Comparison of ENCODE assay signal across 9 cellular contexts in genomic region chr19:46115396-46116109, GRCh38. TPM values are rescaled to one million over a fixed set of nuclear protein-coding genes. Genes with fewer than 3 reads are reported as not detected.
DNase-seq lines count a peak whose midpoint lies in the region; ATAC-seq and TF ChIP-seq lines count a peak whose summit lies in the region.
"Had no signal": no experiment of that assay in that cellular context is flagged by ENCODE, and none has a peak within 500 bp of the region (broad histone marks: within the 10 kb centered on the region; RNA-seq: fewer than 3 reads in every experiment).

No MANE protein-coding gene starts in this region.

- peaks cover 30 to 39% of the 10 kb centered on the region in 2 donors for H3K27me3 Mint-ChIP-seq in natural killer cell treated with Interleukin-12 subunit alpha and Interleukin-12 subunit beta and Interleukin-15 and Interleukin-18, amount 100 ng/mL, for 72 hours
- peaks cover 19 to 46% of the 10 kb centered on the region in 2 donors for H3K27me3 Mint-ChIP-seq in natural killer cell (ENCODE audit: low read depth in 2 of 2)
- peaks cover 34 to 48% of the 10 kb centered on the region in 2 donors for H3K27me3 Mint-ChIP-seq in stimulated activated naive B cell treated with anti-CD40 and anti-IgM and Interleukin-4, amounts not matched to agents 10 μg/mL and 1 μg/mL and 100 μg/mL, for 72 hours

- ATAC-seq in natural killer cell treated with Interleukin-12 subunit alpha and Interleukin-12 subunit beta and Interleukin-15 and Interleukin-18, amount 100 ng/mL, for 72 hours = peak; percentile 52 to 61
- no peak for ATAC-seq in natural killer cell
- ATAC-seq in SK-N-SH treated with all-trans-retinoic acid at 6 μM for 48 hours = peak; percentile 94
- ATAC-seq in stimulated activated naive B cell treated with anti-CD40 and anti-IgM and Interleukin-4, amounts not matched to agents 10 μg/mL and 1 μg/mL and 100 μg/mL, for 72 hours (replicated peaks) = peak; percentile 97 to 99
- no peak for ATAC-seq in HG03039 (IDR thresholded peaks at IDR 0.05; ENCODE audit: unreplicated experiment)

- H3K4me1 Mint-ChIP-seq in natural killer cell treated with Interleukin-12 subunit alpha and Interleukin-12 subunit beta and Interleukin-15 and Interleukin-18, amount 100 ng/mL, for 72 hours (ENCODE audit: low read depth in 2 of 2) = no peaks in the 10 kb centered on the region
- H3K4me1 Mint-ChIP-seq in natural killer cell = no peaks in the 10 kb centered on the region
- H3K4me1 Mint-ChIP-seq in stimulated activated naive B cell treated with anti-CD40 and anti-IgM and Interleukin-4, amounts not matched to agents 10 μg/mL and 1 μg/mL and 100 μg/mL, for 72 hours = peaks cover 4 to 10% of the 10 kb centered on the region in 2 donors
- H3K4me1 Mint-ChIP-seq: neural crest cell had no signal

- H3K27ac ChIP-seq in OCI-LY7 (ENCODE audit: low read depth, low read length, poor library complexity, severe bottlenecking) = no peak overlapping the region

- intact Hi-C loops in natural killer cell (cut with micrococcal nuclease) = no loop called here
- intact Hi-C loops in OCI-LY7 (cut with micrococcal nuclease; ENCODE audit: unreplicated experiment) = no loop called here

- no peaks in the 10 kb centered on the region for H3K79me2 ChIP-seq in OCI-LY7 (ENCODE audit: insufficient read depth, low read depth, low read length)

- H3K27ac Mint-ChIP-seq in natural killer cell treated with Interleukin-12 subunit alpha and Interleukin-12 subunit beta and Interleukin-15 and Interleukin-18, amount 100 ng/mL, for 72 hours = no peak overlapping the region
- no peak overlapping the region for H3K27ac Mint-ChIP-seq in natural killer cell
- H3K27ac Mint-ChIP-seq in stimulated activated naive B cell treated with anti-CD40 and anti-IgM and Interleukin-4, amounts not matched to agents 10 μg/mL and 1 μg/mL and 100 μg/mL, for 72 hours = peak overlapping the region; percentile 1

- no peak overlapping the region for H3K4me3 Mint-ChIP-seq in natural killer cell treated with Interleukin-12 subunit alpha and Interleukin-12 subunit beta and Interleukin-15 and Interleukin-18, amount 100 ng/mL, for 72 hours
- H3K4me3 Mint-ChIP-seq in natural killer cell = no peak overlapping the region
- H3K4me3 Mint-ChIP-seq in stimulated activated naive B cell treated with anti-CD40 and anti-IgM and Interleukin-4, amounts not matched to agents 10 μg/mL and 1 μg/mL and 100 μg/mL, for 72 hours = no peak overlapping the region
- H3K4me3 Mint-ChIP-seq: neural crest cell had no signal

- no peak for DNase-seq in natural killer cell treated with Interleukin-12 subunit alpha and Interleukin-12 subunit beta and Interleukin-15 and Interleukin-18, amount 100 ng/mL, for 72 hours (ENCODE audit: low spot score)
- DNase-seq in natural killer cell (no peak), fibroblast of the aortic adventitia (ENCODE audit: low read depth) (peak; percentile 61), OCI-LY7 (ENCODE audit: low spot score) (no peak), G401 (ENCODE audit: low spot score) (no peak)
- DNase-seq in stimulated activated naive B cell treated with anti-CD40 and anti-IgM and Interleukin-4, amounts not matched to agents 10 μg/mL and 1 μg/mL and 100 μg/mL, for 72 hours = peak; percentile 15

- no TSS peak for BruUV-seq in OCI-LY7 (replicated peaks; lab: Mats Ljungman, UMichigan)

- in situ Hi-C loops in G401 (cut with HindIII; ENCODE audit: low sequenced_read_pairs) = no loop called here

- TF ChIP-seq CTCF in natural killer cell (IDR thresholded peaks at IDR 0.05) (no peak), fibroblast of the aortic adventitia (IDR thresholded peaks at IDR 0.05; ENCODE audit: insufficient read depth, low read length) (no peak), OCI-LY7 (conservative IDR thresholded peaks at IDR 0.05; ENCODE audit: low read length) (no peak)

- H3K4me3 ChIP-seq in fibroblast of the aortic adventitia (ENCODE audit: low read depth, low read length) = no peak overlapping the region
- H3K4me3 ChIP-seq in OCI-LY7 (ENCODE audit: low read depth, low read length, poor library complexity, severe bottlenecking) = no peak overlapping the region

- CTCF ChIA-PET in OCI-LY7 (lab: Charles Lee; ENCODE audit: unreplicated experiment) = no interaction called here

- POLR2A ChIA-PET in OCI-LY7 (lab: Charles Lee) = no interaction called here

- no peak overlapping the region for H3K4me2 ChIP-seq in OCI-LY7 (ENCODE audit: low read length)

- no peaks in the 10 kb centered on the region for H3K36me3 ChIP-seq in OCI-LY7 (ENCODE audit: insufficient read depth, low read length)

- no peaks in the 10 kb centered on the region for H3K4me1 ChIP-seq in OCI-LY7 (ENCODE audit: insufficient read depth, low read length, poor library complexity, severe bottlenecking)

- no peaks in the 10 kb centered on the region for H3K9me2 ChIP-seq in OCI-LY7 (ENCODE audit: insufficient read depth, low read length)

- no peak overlapping the region for H2AFZ ChIP-seq in OCI-LY7 (ENCODE audit: low read length)

- no peaks in the 10 kb centered on the region for H3K36me3 Mint-ChIP-seq in natural killer cell treated with Interleukin-12 subunit alpha and Interleukin-12 subunit beta and Interleukin-15 and Interleukin-18, amount 100 ng/mL, for 72 hours
- no peaks in the 10 kb centered on the region for H3K36me3 Mint-ChIP-seq in natural killer cell
- no peaks in the 10 kb centered on the region for H3K36me3 Mint-ChIP-seq in stimulated activated naive B cell treated with anti-CD40 and anti-IgM and Interleukin-4, amounts not matched to agents 10 μg/mL and 1 μg/mL and 100 μg/mL, for 72 hours

- no peaks in the 10 kb centered on the region for H3K9me3 ChIP-seq in OCI-LY7 (ENCODE audit: low read length)

- no peaks in the 10 kb centered on the region for H3K9me3 Mint-ChIP-seq in natural killer cell treated with Interleukin-12 subunit alpha and Interleukin-12 subunit beta and Interleukin-15 and Interleukin-18, amount 100 ng/mL, for 72 hours
- no peaks in the 10 kb centered on the region for H3K9me3 Mint-ChIP-seq in natural killer cell
- H3K9me3 Mint-ChIP-seq in stimulated activated naive B cell treated with anti-CD40 and anti-IgM and Interleukin-4, amounts not matched to agents 10 μg/mL and 1 μg/mL and 100 μg/mL, for 72 hours = no peaks in the 10 kb centered on the region

- H4K20me1 ChIP-seq in OCI-LY7 (ENCODE audit: insufficient read depth, low read length) = no peaks in the 10 kb centered on the region

TF ChIP-seq in SK-N-SH treated with all-trans-retinoic acid at 6 μM for 48 hours, 23 proteins besides CTCF, POLR2A, EP300 and RAD21:
- no peak for TF ChIP-seq ZNF8 (CRISPR knock-in tag; IDR thresholded peaks at IDR 0.05)

RNA-seq across cellular contexts. Expression of gene IGFL3, which starts 8.9 kb away (rescaled TPM):
- total RNA-seq in natural killer cell treated with Interleukin-12 subunit alpha and Interleukin-12 subunit beta and Interleukin-15 and Interleukin-18, amount 100 ng/mL, for 72 hours = not detected
- total RNA-seq in natural killer cell (not detected), fibroblast of the aortic adventitia (ENCODE audit: low replicate concordance) (not detected in 2 replicates), OCI-LY7 (2022) (not detected in 2 replicates)
- total RNA-seq in OCI-LY7 (2014; rRNA removed; shearing (Covaris generic)) = not detected in 2 replicates
- 0.49 and 0.75 TPM in 2 replicates for total RNA-seq in G401 (2014; rRNA removed; shearing (Covaris generic))
- total RNA-seq: neural crest cell had no signal

RNA-seq across cellular contexts. Expression of gene IGFL2, which starts 32.5 kb away (rescaled TPM):
- not detected for total RNA-seq in natural killer cell treated with Interleukin-12 subunit alpha and Interleukin-12 subunit beta and Interleukin-15 and Interleukin-18, amount 100 ng/mL, for 72 hours
- total RNA-seq in natural killer cell (not detected), fibroblast of the aortic adventitia (ENCODE audit: low replicate concordance) (0.09 TPM in 1 of 2 replicates, not detected in the other), OCI-LY7 (2022) (not detected in 2 replicates)
- total RNA-seq in OCI-LY7 (2014; rRNA removed; shearing (Covaris generic)) = not detected in 2 replicates
- 0.47 TPM in 1 of 2 replicates, not detected in the other for total RNA-seq in G401 (2014; rRNA removed; shearing (Covaris generic))
- total RNA-seq: neural crest cell had no signal

Comparison
In these comparisons a context has a peak if more than half of its experiments do, and no peak if none do; other contexts are left out.
1. ATAC-seq: peak in natural killer cell treated with Interleukin-12 subunit alpha and Interleukin-12 subunit beta and Interleukin-15 and Interleukin-18, amount 100 ng/mL, for 72 hours (2 of 2), SK-N-SH treated with all-trans-retinoic acid at 6 μM for 48 hours (single experiment) and stimulated activated naive B cell treated with anti-CD40 and anti-IgM and Interleukin-4, amounts not matched to agents 10 μg/mL and 1 μg/mL and 100 μg/mL, for 72 hours (2 of 2); none in natural killer cell (0 of 3) and HG03039 (single experiment).
2. DNase-seq: peak in fibroblast of the aortic adventitia (single experiment) and stimulated activated naive B cell treated with anti-CD40 and anti-IgM and Interleukin-4, amounts not matched to agents 10 μg/mL and 1 μg/mL and 100 μg/mL, for 72 hours (single experiment); none in natural killer cell treated with Interleukin-12 subunit alpha and Interleukin-12 subunit beta and Interleukin-15 and Interleukin-18, amount 100 ng/mL, for 72 hours (single experiment), natural killer cell (single experiment), OCI-LY7 (single experiment) and G401 (single experiment).